19 cellular contexts compared by ENCODE assay signal in genomic region chr2:129908721-129909373, GRCh38.
DNase-seq lines count a peak whose midpoint lies in the region; ATAC-seq, FAIRE-seq and TF ChIP-seq lines count a peak whose summit lies in the region.
"Had no signal": no experiment of that assay in that cellular context is flagged by ENCODE, and none has a peak within 500 bp of the region (broad histone marks: within the 10 kb centered on the region; RNA-seq: fewer than 3 reads in every experiment).

No MANE protein-coding gene starts in this region.

- H3K4ac ChIP-seq in H1 (replicated peaks; ENCODE audit: insufficient read length, low read depth, low read length): no peak overlapping the region

- intact Hi-C loops in left cardiac atrium (cut with DNase I): no loop called here
- intact Hi-C loops in vagina (cut with DNase I): no loop called here

- H3K27ac Mint-ChIP-seq in osteocyte (ENCODE audit: unreplicated experiment): no peak overlapping the region
- H3K27ac Mint-ChIP-seq: HFFc6 had no signal

- no peak overlapping the region for H2BK5ac ChIP-seq in H1 (ENCODE audit: low read depth, low read length)

- no peak overlapping the region for H3K4me3 Mint-ChIP-seq in osteocyte (ENCODE audit: unreplicated experiment)
- H3K4me3 Mint-ChIP-seq: HFFc6 had no signal

- no peaks in the 10 kb centered on the region for H3K23me2 ChIP-seq in H1 (ENCODE audit: low read depth, low read length)

- no peak overlapping the region for H3K4me3 ChIP-seq in right atrium auricular region
- no peak overlapping the region for H3K4me3 ChIP-seq in H1 (ENCODE audit: extremely low read depth in 1 of 4, insufficient read depth in 2 of 4, low read depth in 3 of 4, low read length in 4 of 4)
- H3K4me3 ChIP-seq in vagina: no peak overlapping the region
- H3K4me3 ChIP-seq: A549, MG63 had no signal

- no peak overlapping the region for H3K23ac ChIP-seq in H1 (ENCODE audit: insufficient read length)

- no peak overlapping the region for H4K91ac ChIP-seq in H1 (replicated peaks; ENCODE audit: insufficient read length, low read length)

- TF ChIP-seq RAD21 in H1 (IDR thresholded peaks at IDR 0.05 in 1 of 2, conservative IDR thresholded peaks at IDR 0.05 in 1 of 2; ENCODE audit: low read depth in 2 of 2, low read length in 2 of 2): no peak

- H3K4me2 ChIP-seq in H1 (ENCODE audit: insufficient read depth in 1 of 2, low read depth in 2 of 2, low read length in 2 of 2): no peak overlapping the region
- H3K4me2 ChIP-seq: A549, KMS-11 had no signal

- H3K27me3 ChIP-seq in right atrium auricular region: no peaks in the 10 kb centered on the region
- no peaks in the 10 kb centered on the region for H3K27me3 ChIP-seq in H1 (replicated peaks in 1 of 4; ENCODE audit: control insufficient read depth in 3 of 4, extremely low read depth in 1 of 4, insufficient read depth in 3 of 4, low read length in 3 of 4)
- H3K27me3 ChIP-seq in vagina: no peaks in the 10 kb centered on the region
- H3K27me3 ChIP-seq: MG63 had no signal

- no peaks in the 10 kb centered on the region for H3K4me1 Mint-ChIP-seq in osteocyte (ENCODE audit: unreplicated experiment)

- H3K4me1 ChIP-seq in right atrium auricular region (no peaks in the 10 kb centered on the region), H1 (replicated peaks in 1 of 4; ENCODE audit: control insufficient read depth in 3 of 4, insufficient read depth in 4 of 4, low read length in 3 of 4) (peaks cover 0 to 3% (median 2%) of the 10 kb centered on the region in 4 experiments; a peak in 2 of 7 replicates), vagina (no peaks in the 10 kb centered on the region)
- H3K4me1 ChIP-seq: A549 had no signal

- CTCF ChIA-PET in H1 (lab: Charles Lee; ENCODE audit: partially characterized antibody): interaction anchor here (0.6 to 3.4 kb wide), 4 partner anchors 13 to 1889 kb away, joined by 3 to 30 read pairs (median 4); no protein-coding TSS in a partner anchor

- no peak for FAIRE-seq in H1 (lab: Jason Lieb, UNC)
- FAIRE-seq: A549 had no signal

- H4K20me1 ChIP-seq in H1 (replicated peaks in 1 of 2; ENCODE audit: control insufficient read depth in 1 of 2, insufficient read depth in 2 of 2, low read length in 2 of 2): no peaks in the 10 kb centered on the region

- H3K79me1 ChIP-seq in H1 (ENCODE audit: low read depth, low read length): no peaks in the 10 kb centered on the region

- TF ChIP-seq EP300 in H1 (IDR thresholded peaks at IDR 0.05; ENCODE audit: borderline replicate concordance in 1 of 2, low read depth in 2 of 2, low read length in 2 of 2): no peak

- no peak overlapping the region for H3K9ac ChIP-seq in H1 (replicated peaks in 1 of 4; ENCODE audit: extremely low read depth in 1 of 4, low read depth in 3 of 4, low read length in 3 of 4)
- H3K9ac ChIP-seq: KMS-11 had no signal

- H3K14ac ChIP-seq in H1 (ENCODE audit: insufficient read length): no peak overlapping the region

- no peak overlapping the region for H2AK5ac ChIP-seq in H1 (ENCODE audit: low read depth, low read length)

- no peak overlapping the region for H4K5ac ChIP-seq in H1 (ENCODE audit: insufficient read length, low read depth, low read length)

- H2BK15ac ChIP-seq in H1 (ENCODE audit: low read length): no peak overlapping the region

- no peak overlapping the region for H3K27ac ChIP-seq in right atrium auricular region
- H3K27ac ChIP-seq in H1 (ENCODE audit: low read depth, low read length): no peak overlapping the region
- no peak overlapping the region for H3K27ac ChIP-seq in vagina
- H3K27ac ChIP-seq: A549, C4-2B, KMS-11 had no signal

- no peak overlapping the region for H2BK20ac ChIP-seq in H1 (ENCODE audit: low read length)

- H3K27me3 Mint-ChIP-seq in osteocyte (ENCODE audit: unreplicated experiment): no peaks in the 10 kb centered on the region

- H3K18ac ChIP-seq in H1 (ENCODE audit: extremely low read depth, low read length): peak overlapping the region; percentile 1; the same call in 1 of the 2 replicates

- H3K79me2 ChIP-seq in H1 (ENCODE audit: control insufficient read depth in 1 of 2, insufficient read depth in 2 of 2, low read length in 2 of 2): no peaks in the 10 kb centered on the region

- no peak overlapping the region for H2AFZ ChIP-seq in H1 (ENCODE audit: low read length)

- no peaks in the 10 kb centered on the region for H3K36me3 Mint-ChIP-seq in osteocyte (ENCODE audit: unreplicated experiment)

- TF ChIP-seq POLR2A in H1 (IDR thresholded peaks at IDR 0.05; ENCODE audit: control extremely low read depth in 1 of 2, low read depth in 2 of 2, low read length in 2 of 2) (no peak), vagina (IDR thresholded peaks at IDR 0.05) (no peak)

- ATAC-seq in left cardiac atrium: no peak
- ATAC-seq: A549 had no signal

- WGBS in H1 (ENCODE audit: extremely low coverage in 1 of 2, insufficient coverage in 1 of 2, insufficient read length in 1 of 2, insufficient replicate concordance in 2 of 2, low coverage in 1 of 2, low lambda C conversion rate in 2 of 2, missing lambda C conversion rate in 1 of 2), 2 experiments: 94% methylated on average over 17 of the region's 18 CpGs; no CpG with 5 or more reads in 1 of the 2 experiments

- TF ChIP-seq CTCF in right atrium auricular region (IDR thresholded peaks at IDR 0.05) (no peak), H1 (IDR thresholded peaks at IDR 0.05; ENCODE audit: control extremely low read depth in 1 of 3, insufficient read depth in 1 of 3, low read depth in 1 of 3, low read length in 3 of 3) (no peak), osteocyte (IDR thresholded peaks at IDR 0.05) (no peak), vagina (IDR thresholded peaks at IDR 0.05) (no peak)

- H3K9me3 Mint-ChIP-seq in osteocyte (ENCODE audit: unreplicated experiment): no peaks in the 10 kb centered on the region
- H3K9me3 Mint-ChIP-seq: HFFc6 had no signal

- POLR2A ChIA-PET in H1 (lab: Charles Lee; ENCODE audit: partially characterized antibody): no interaction called here

- no peak overlapping the region for H2BK120ac ChIP-seq in H1 (replicated peaks; ENCODE audit: low read depth, low read length)

- no peak overlapping the region for H2BK12ac ChIP-seq in H1 (ENCODE audit: low read depth, low read length)

- DNase-seq in right atrium auricular region (ENCODE audit: low spot score): peak; percentile 44
- no peak for DNase-seq in left cardiac atrium
- peak in 1 of 2 experiments; percentile 47 for DNase-seq in H1 (ENCODE audit: low read depth in 1 of 2, low spot score in 2 of 2)
- DNase-seq in osteocyte (ENCODE audit: extremely low spot score, unreplicated experiment): peak; percentile 80
- peak; percentile 80 to 81 for DNase-seq in vagina (ENCODE audit: extremely low spot score in 2 of 2)
- DNase-seq in foreskin melanocyte: no peak
- no peak for DNase-seq in T-helper 9 cell
- no peak for DNase-seq in LoVo (ENCODE audit: low spot score)
- DNase-seq: DMS 273 treated with DMSO at 0.1 percent for 48 hours, GOT3, HFFc6, MG63, NCI-H1092, NCI-H2081 treated with DMSO at 0.1 percent for 48 hours, NCI-H226, NCI-H524 treated with DMSO at 0.1 percent for 48 hours had no signal

- H3K9me3 ChIP-seq in right atrium auricular region: no peaks in the 10 kb centered on the region
- no peaks in the 10 kb centered on the region for H3K9me3 ChIP-seq in H1 (ENCODE audit: insufficient read depth in 2 of 2, low read depth in 1 of 2, low read length in 1 of 2)
- no peaks in the 10 kb centered on the region for H3K9me3 ChIP-seq in vagina
- H3K9me3 ChIP-seq: A549, MG63 had no signal

- no peaks in the 10 kb centered on the region for H3K36me3 ChIP-seq in right atrium auricular region
- no peaks in the 10 kb centered on the region for H3K36me3 ChIP-seq in H1 (ENCODE audit: control insufficient read depth in 2 of 4, insufficient read depth in 4 of 4, low read length in 3 of 4)
- no peaks in the 10 kb centered on the region for H3K36me3 ChIP-seq in vagina
- H3K36me3 ChIP-seq: MG63 had no signal

- H3K56ac ChIP-seq in H1 (replicated peaks; ENCODE audit: insufficient read length, low read depth, low read length): no peak overlapping the region

- no peak overlapping the region for H4K8ac ChIP-seq in H1 (ENCODE audit: extremely low read depth, insufficient read depth, low read length)

TF ChIP-seq in H1, 55 proteins besides CTCF, POLR2A, EP300 and RAD21:
- TF ChIP-seq E2F6 (IDR thresholded peaks at IDR 0.05): peak; percentile 50; the same call in 1 of the 2 replicates
- TF ChIP-seq MAX (IDR thresholded peaks at IDR 0.05): peak; percentile 52
- TF ChIP-seq ATF2 (IDR thresholded peaks at IDR 0.05; ENCODE audit: low read length): no peak
- TF ChIP-seq HDAC6 (IDR thresholded peaks at IDR 0.05; ENCODE audit: low read depth, low read length): no peak
- no peak for TF ChIP-seq ATF3 (IDR thresholded peaks at IDR 0.05; ENCODE audit: insufficient read depth, low read depth, low read length)
- TF ChIP-seq ZNF274 (IDR thresholded peaks at IDR 0.05; ENCODE audit: borderline replicate concordance, extremely low read depth, low read length): no peak
TF ChIP-seq in H1: peak in this region for 2.

Comparison
In these comparisons a context has a peak if more than half of its experiments do, and no peak if none do; other contexts are left out.
1. DNase-seq: peak in right atrium auricular region (single experiment), osteocyte (single experiment) and vagina (2 of 2); none in left cardiac atrium (single experiment), foreskin melanocyte (single experiment), T-helper 9 cell (single experiment) and LoVo (single experiment).